In genomic region chr18:72772916-72773315, GRCh38 we compare ENCODE assay signal across 24 cellular contexts.
"Had no signal": no experiment of that assay in that cellular context is flagged by ENCODE, and none has a peak within 500 bp of the region (broad histone marks: within the 10 kb centered on the region; RNA-seq: fewer than 3 reads in every experiment).

No MANE protein-coding gene starts in this region.

- H3K4me2 ChIP-seq: hepatocyte had no signal

- H3K36me3 ChIP-seq: left lung, left ventricle myocardium inferior, lower lobe of right lung had no signal

- H3K4me1 Mint-ChIP-seq: immature natural killer cell; memory B cell; naive B cell; naive thymus-derived CD4-positive, alpha-beta T cell had no signal

- H3K9me3 Mint-ChIP-seq: memory B cell; mesothelial cell of epicardium; naive B cell; naive thymus-derived CD4-positive, alpha-beta T cell had no signal

- H3K79me2 ChIP-seq: hepatocyte had no signal

- H3K36me3 Mint-ChIP-seq: immature natural killer cell; memory B cell; mesothelial cell of epicardium; naive thymus-derived CD4-positive, alpha-beta T cell had no signal

- FAIRE-seq: islet of Langerhans, keratinocyte, kidney had no signal

- H3K4me3 Mint-ChIP-seq: immature natural killer cell; memory B cell; mesothelial cell of epicardium; naive B cell; naive thymus-derived CD4-positive, alpha-beta T cell had no signal

- H3K4me1 ChIP-seq: left lung, left ventricle myocardium inferior, lower lobe of right lung had no signal

- DNase-seq: hippocampal formation; hypothalamus; immature natural killer cell; islet precursor cell; kidney; kidney glomerular epithelial cell; left cardiac atrium; left colon; left lung; left ventricle myocardium inferior; left ventricle myocardium superior; lower lobe of right lung; mesenchymal stem cell; mesendoderm; midbrain; mucosa of descending colon; naive B cell; naive thymus-derived CD4-positive, alpha-beta T cell had no signal

- H3K27ac ChIP-seq: hepatocyte, left lung, left ventricle myocardium inferior, lower lobe of right lung had no signal

- H2AFZ ChIP-seq: hepatocyte had no signal

- H3K9me3 ChIP-seq: left lung, left ventricle myocardium inferior, lower lobe of right lung, mucosa of descending colon had no signal

- H3K27ac Mint-ChIP-seq: immature natural killer cell; memory B cell; mesothelial cell of epicardium; naive thymus-derived CD4-positive, alpha-beta T cell had no signal

- H3K27me3 ChIP-seq: hepatocyte, left lung had no signal

- H3K27me3 Mint-ChIP-seq: memory B cell; naive thymus-derived CD4-positive, alpha-beta T cell had no signal

- H3K4me3 ChIP-seq: hepatocyte, left lung, left ventricle myocardium inferior, lower lobe of right lung, lung, mucosa of descending colon had no signal
